Comparison of ENCODE assay signal across 8 cellular contexts in the genomic region with DNA sequence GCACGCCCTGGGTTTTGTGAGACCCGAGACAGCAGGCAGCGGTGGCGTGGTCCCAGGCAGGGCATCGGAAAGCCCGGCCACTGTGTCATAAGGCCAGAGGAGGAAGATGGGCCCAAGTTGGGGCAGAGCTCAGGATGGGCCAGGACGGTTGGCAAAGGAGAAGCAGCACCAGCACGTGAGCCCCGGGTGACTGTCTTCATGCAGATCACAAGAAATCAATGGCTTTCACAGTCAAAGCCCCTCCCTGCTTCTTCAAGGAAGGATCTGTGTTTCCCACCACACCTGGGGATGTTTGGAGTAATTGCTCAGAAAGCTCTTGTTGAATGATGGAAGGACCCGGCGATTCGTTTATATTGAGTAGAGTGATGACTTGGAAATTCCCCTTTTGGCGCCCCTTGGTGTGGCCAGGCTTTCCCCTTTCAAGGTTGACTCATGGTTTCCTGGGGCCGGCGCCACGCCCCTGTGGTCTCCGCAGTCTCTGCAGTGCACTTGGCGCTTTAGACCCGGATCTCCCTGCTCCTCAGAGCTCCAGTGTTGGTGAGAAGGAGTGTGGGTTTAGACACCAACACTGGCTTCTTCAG. TPM values are rescaled to one million over a fixed set of nuclear protein-coding genes. Genes with fewer than 3 reads are reported as not detected.
DNase-seq lines count a peak whose midpoint lies in the region; TF ChIP-seq lines count a peak whose summit lies in the region.

No MANE protein-coding gene starts in this region.

- H3K4me3 Mint-ChIP-seq in activated T-helper 2 cell treated with anti-CD3 and anti-CD28 coated beads, Interferon-gamma antibody, Interleukin-2, Interleukin-4, amounts not matched to agents 10 μg/mL and 5 μg/mL and 100 μg/mL, durations not matched to agents 14 hours and 24 hours and 36 hours (ENCODE audit: low read depth): peak overlapping the region; percentile 13

- DNase-seq in H4 (ENCODE audit: low spot score): peak; percentile 48
- DNase-seq in NOMO-1 treated with DMSO at 0.1 percent for 48 hours (lab: John Stamatoyannopoulos, UW; ENCODE audit: unreplicated experiment): peak; percentile 92
- peak; percentile 70 for DNase-seq in activated T-helper 2 cell treated with anti-CD3 and anti-CD28 coated beads, Interferon-gamma antibody, Interleukin-2, Interleukin-4, amounts not matched to agents 10 μg/mL and 5 μg/mL and 100 μg/mL, durations not matched to agents 14 hours and 24 hours and 36 hours (ENCODE audit: low spot score)
- DNase-seq in smooth muscle cell of the brain vasculature (ENCODE audit: low read depth, low spot score): peak; percentile 36
- no peak for DNase-seq in HPDE6-E6E7 (ENCODE audit: extremely low spot score)
- DNase-seq in COLO668 (lab: John Stamatoyannopoulos, UW; ENCODE audit: unreplicated experiment): no peak
- no peak for DNase-seq in NCI-H446 (lab: John Stamatoyannopoulos, UW)

- H3K9me3 Mint-ChIP-seq in activated T-helper 2 cell treated with anti-CD3 and anti-CD28 coated beads, Interferon-gamma antibody, Interleukin-2, Interleukin-4, amounts not matched to agents 10 μg/mL and 5 μg/mL and 100 μg/mL, durations not matched to agents 14 hours and 24 hours and 36 hours: no peaks in the 10 kb centered on the region

- no peaks in the 10 kb centered on the region for H3K27me3 Mint-ChIP-seq in activated T-helper 2 cell treated with anti-CD3 and anti-CD28 coated beads, Interferon-gamma antibody, Interleukin-2, Interleukin-4, amounts not matched to agents 10 μg/mL and 5 μg/mL and 100 μg/mL, durations not matched to agents 14 hours and 24 hours and 36 hours (ENCODE audit: low read depth)

- peak overlapping the region; percentile 60 for H3K27ac Mint-ChIP-seq in activated T-helper 2 cell treated with anti-CD3 and anti-CD28 coated beads, Interferon-gamma antibody, Interleukin-2, Interleukin-4, amounts not matched to agents 10 μg/mL and 5 μg/mL and 100 μg/mL, durations not matched to agents 14 hours and 24 hours and 36 hours

- no peaks in the 10 kb centered on the region for H3K36me3 Mint-ChIP-seq in activated T-helper 2 cell treated with anti-CD3 and anti-CD28 coated beads, Interferon-gamma antibody, Interleukin-2, Interleukin-4, amounts not matched to agents 10 μg/mL and 5 μg/mL and 100 μg/mL, durations not matched to agents 14 hours and 24 hours and 36 hours (ENCODE audit: low read depth)

- H3K4me1 Mint-ChIP-seq in activated T-helper 2 cell treated with anti-CD3 and anti-CD28 coated beads, Interferon-gamma antibody, Interleukin-2, Interleukin-4, amounts not matched to agents 10 μg/mL and 5 μg/mL and 100 μg/mL, durations not matched to agents 14 hours and 24 hours and 36 hours (ENCODE audit: low read depth): peaks cover 45% of the 10 kb centered on the region

- H3K4me3 ChIP-seq in GM12875 (ENCODE audit: low read depth, low read length): peak overlapping the region; percentile 31

- intact Hi-C loops in activated T-helper 2 cell treated with anti-CD3 and anti-CD28 coated beads, Interferon-gamma antibody, Interleukin-2, Interleukin-4, amounts not matched to agents 10 μg/mL and 5 μg/mL and 100 μg/mL, durations not matched to agents 14 hours and 24 hours and 36 hours (cut with micrococcal nuclease): loop anchor here (2.0 to 5.0 kb wide), 2 partner anchors 34 to 141 kb away; no protein-coding TSS in a partner anchor

- TF ChIP-seq CTCF in GM12875 (IDR thresholded peaks at IDR 0.05; ENCODE audit: borderline replicate concordance, insufficient read depth, low read depth, low read length): no peak

RNA-seq across cellular contexts. Expression of a gene that starts 52.1 kb away (rescaled TPM):
- 7.6 and 10.5 TPM in 2 replicates for total RNA-seq in H4 (2014; rRNA removed; shearing (Covaris generic))
- not detected in 2 replicates for total RNA-seq in activated T-helper 2 cell treated with anti-CD3 and anti-CD28 coated beads, Interferon-gamma antibody, Interleukin-2, Interleukin-4, amounts not matched to agents 10 μg/mL and 5 μg/mL and 100 μg/mL, durations not matched to agents 14 hours and 24 hours and 36 hours

Comparison
In these comparisons a context has a peak if more than half of its experiments do, and no peak if none do; other contexts are left out.
1. DNase-seq: peak in H4 (single experiment), NOMO-1 treated with DMSO at 0.1 percent for 48 hours (single experiment), activated T-helper 2 cell treated with anti-CD3 and anti-CD28 coated beads, Interferon-gamma antibody, Interleukin-2, Interleukin-4, amounts not matched to agents 10 μg/mL and 5 μg/mL and 100 μg/mL, durations not matched to agents 14 hours and 24 hours and 36 hours (single experiment) and smooth muscle cell of the brain vasculature (single experiment); none in HPDE6-E6E7 (single experiment), COLO668 (single experiment) and NCI-H446 (0 of 2).